Comparison of ENCODE assay signal across 9 cellular contexts in the genomic region with DNA sequence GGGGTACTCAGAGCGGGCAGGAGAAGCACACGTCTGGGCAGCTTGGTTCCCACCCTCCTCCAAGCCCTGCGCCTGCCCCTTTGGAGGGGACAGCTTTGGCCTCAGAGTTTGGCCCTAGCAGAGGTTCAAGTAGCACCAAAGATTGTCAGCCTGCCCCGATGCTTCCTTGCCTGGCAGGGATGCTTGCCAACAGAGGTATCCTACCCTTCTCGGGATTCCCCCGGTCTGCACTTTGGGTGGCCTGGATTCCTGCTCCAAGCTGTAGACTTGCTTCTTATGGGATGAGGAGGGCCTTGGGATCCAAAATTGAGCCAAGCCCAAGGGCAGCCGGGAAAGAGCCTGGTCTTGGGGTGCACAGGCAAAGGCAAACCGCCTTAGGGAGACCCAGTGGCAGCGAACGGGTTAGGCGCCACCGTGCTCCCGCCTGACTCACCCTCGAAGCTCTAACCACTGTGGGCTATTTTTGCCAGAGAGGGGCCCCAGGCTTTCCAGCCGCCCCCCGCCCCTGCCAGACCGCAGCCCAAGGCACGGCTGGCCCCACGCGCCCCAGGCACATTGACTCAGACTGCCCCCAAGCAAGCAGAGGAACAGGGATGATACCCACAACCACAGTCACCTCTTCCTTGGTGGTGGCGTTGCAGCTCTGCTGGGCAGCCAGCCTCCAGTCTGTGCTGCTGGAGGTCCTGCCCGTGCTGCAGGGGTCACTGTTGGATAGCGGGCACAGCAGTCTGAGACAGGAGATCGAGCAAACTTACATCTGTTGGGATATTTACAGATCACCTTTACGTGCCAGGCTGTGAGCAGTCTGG. TPM values are rescaled to one million over a fixed set of nuclear protein-coding genes. Genes with fewer than 3 reads are reported as not detected.
DNase-seq lines count a peak whose midpoint lies in the region; ATAC-seq lines count a peak whose summit lies in the region.
"Had no signal": no experiment of that assay in that cellular context is flagged by ENCODE, and none has a peak within 500 bp of the region (broad histone marks: within the 10 kb centered on the region; RNA-seq: fewer than 3 reads in every experiment).

No MANE protein-coding gene starts in this region.

- no peaks in the 10 kb centered on the region for H3K36me3 ChIP-seq in BLaER1 treated with 17β-estradiol and CSF1 and Interleukin-3, amounts not matched to agents 10 nM and 100 nM
- no peaks in the 10 kb centered on the region for H3K36me3 ChIP-seq in HUES64 (ENCODE audit: insufficient read depth, low read length)
- no peaks in the 10 kb centered on the region for H3K36me3 ChIP-seq in mesendoderm (ENCODE audit: control insufficient read depth, insufficient read depth, low read length)

- H3K27me3 ChIP-seq in BLaER1 treated with 17β-estradiol and CSF1 and Interleukin-3, amounts not matched to agents 10 nM and 100 nM, result peaks cover 99 to 100% (median 100%) of the 10 kb centered on the region in 11 experiments
- peaks cover 99% of the 10 kb centered on the region for H3K27me3 ChIP-seq in HUES64 (ENCODE audit: insufficient read depth, low read length)
- peaks cover 62% of the 10 kb centered on the region for H3K27me3 ChIP-seq in mesendoderm (ENCODE audit: insufficient read depth, low read length, poor library complexity)

- peak overlapping the region in 3 of 10 experiments; percentile 2 to 21 (median 18); a peak in 1 of 20 replicates for H3K4me3 ChIP-seq in BLaER1 treated with 17β-estradiol and CSF1 and Interleukin-3, amounts not matched to agents 10 nM and 100 nM
- peak overlapping the region; percentile 47; the same call in 1 of the 2 replicates for H3K4me3 ChIP-seq in HUES64 (ENCODE audit: low read length)
- no peak overlapping the region for H3K4me3 ChIP-seq in mesendoderm (ENCODE audit: low read length)

- no peak overlapping the region for H3K4ac ChIP-seq in mesendoderm (ENCODE audit: low read depth, low read length)

- H3K9ac ChIP-seq in BLaER1 treated with 17β-estradiol and CSF1 and Interleukin-3, amounts not matched to agents 10 nM and 100 nM, result no peak overlapping the region
- no peak overlapping the region for H3K9ac ChIP-seq in HUES64 (ENCODE audit: low read depth, low read length)
- no peak overlapping the region for H3K9ac ChIP-seq in mesendoderm (ENCODE audit: low read length)

- H2BK15ac ChIP-seq in mesendoderm (replicated peaks; ENCODE audit: low read depth), result no peak overlapping the region

- no peak overlapping the region for H2BK5ac ChIP-seq in mesendoderm (ENCODE audit: low read length)

- H3K79me2 ChIP-seq in mesendoderm (ENCODE audit: control insufficient read depth, insufficient read depth, low read length), result no peaks in the 10 kb centered on the region

- H3K9me3 ChIP-seq in BLaER1 treated with 17β-estradiol and CSF1 and Interleukin-3, amounts not matched to agents 10 nM and 100 nM (replicated peaks in 1 of 11), result peaks cover 0 to 9% (median 0%) of the 10 kb centered on the region in 11 experiments; a peak in 5 of 22 replicates
- no peaks in the 10 kb centered on the region for H3K9me3 ChIP-seq in HUES64 (ENCODE audit: insufficient read depth, low read depth, low read length)

- no peak overlapping the region for H3K18ac ChIP-seq in mesendoderm (ENCODE audit: low read length)

- H4K20me1 ChIP-seq in BLaER1 treated with 17β-estradiol and CSF1 and Interleukin-3, amounts not matched to agents 10 nM and 100 nM, result peaks cover 0 to 84% (median 40%) of the 10 kb centered on the region in 11 experiments; a peak in 18 of 22 replicates

- no peak overlapping the region for H4K8ac ChIP-seq in mesendoderm (ENCODE audit: low read depth, low read length)

- ATAC-seq in GM19467 (IDR thresholded peaks at IDR 0.05; ENCODE audit: unreplicated experiment) (no peak), HG02623 (IDR thresholded peaks at IDR 0.05; ENCODE audit: unreplicated experiment) (no peak), Right ventricle myocardium superior (ENCODE audit: poor library complexity) (no peak)

- H2AK5ac ChIP-seq in mesendoderm (ENCODE audit: low read length), result no peak overlapping the region

- DNase-seq in activated CD8-positive, alpha-beta memory T cell treated with anti-CD3 and anti-CD28 coated beads for 24 hours, result peak; percentile 76
- DNase-seq in mesendoderm (no peak), NCI-H2196 treated with DMSO at 0.1 percent for 48 hours (lab: John Stamatoyannopoulos, UW; ENCODE audit: unreplicated experiment) (no peak), Right ventricle myocardium superior (no peak)

- intact Hi-C loops in Right ventricle myocardium superior (cut with DNase I), result no loop called here

- peak overlapping the region; percentile 31 to 89 (median 47) for H3K4me2 ChIP-seq in BLaER1 treated with 17β-estradiol and CSF1 and Interleukin-3, amounts not matched to agents 10 nM and 100 nM
- H3K4me2 ChIP-seq in mesendoderm (ENCODE audit: low read length), result no peak overlapping the region

- H3K4me1 ChIP-seq in BLaER1 treated with 17β-estradiol and CSF1 and Interleukin-3, amounts not matched to agents 10 nM and 100 nM, result peaks cover 33 to 52% (median 41%) of the 10 kb centered on the region in 10 experiments
- peaks cover 31% of the 10 kb centered on the region for H3K4me1 ChIP-seq in HUES64 (ENCODE audit: insufficient read depth, low read length)
- H3K4me1 ChIP-seq in mesendoderm (ENCODE audit: control insufficient read depth, low read depth, low read length), result no peaks in the 10 kb centered on the region

- no peak overlapping the region for H4K5ac ChIP-seq in mesendoderm (ENCODE audit: low read length)

- H2BK120ac ChIP-seq in mesendoderm (ENCODE audit: low read depth, low read length), result no peak overlapping the region

- H3K79me1 ChIP-seq in mesendoderm (ENCODE audit: low read length), result no peaks in the 10 kb centered on the region

- no peak overlapping the region for H3K27ac ChIP-seq in BLaER1 treated with 17β-estradiol and CSF1 and Interleukin-3, amounts not matched to agents 10 nM and 100 nM
- H3K27ac ChIP-seq in HUES64 (ENCODE audit: low read depth, low read length) (no peak overlapping the region), mesendoderm (ENCODE audit: low read depth, low read length) (no peak overlapping the region)

- peak overlapping the region; percentile 29 for H3K23ac ChIP-seq in mesendoderm (ENCODE audit: low read length)

- no peak overlapping the region for H3K56ac ChIP-seq in mesendoderm (ENCODE audit: low read length)

- 80% methylated on average over 25 of the region's 25 CpGs for whole genome bisulfite sequencing in HUES64
- no CpG with 5 or more reads among the region's 25 CpGs for WGBS in mesendoderm (ENCODE audit: extremely low coverage, insufficient coverage, low lambda C conversion rate)

RNA-seq across cellular contexts. Expression of a gene that starts 0.9 kb away (rescaled TPM):
- polyA plus RNA-seq in HUES64 (2013, experiment 1 of 2), result 0.75 TPM
- 0.63 TPM for polyA plus RNA-seq in HUES64 (2013, experiment 2 of 2)
- 0.11 TPM for polyA plus RNA-seq in mesendoderm (2013, experiment 1 of 2)
- polyA plus RNA-seq in mesendoderm (2013, experiment 2 of 2), result 0.18 TPM
- 0.40 TPM for total RNA-seq in Right ventricle myocardium superior

RNA-seq across cellular contexts. Expression of a gene that starts 5.7 kb away (rescaled TPM):
- 0.60 TPM for polyA plus RNA-seq in HUES64 (2013, experiment 1 of 2)
- 0.76 TPM for polyA plus RNA-seq in HUES64 (2013, experiment 2 of 2)
- polyA plus RNA-seq in mesendoderm (2013, experiment 1 of 2), result not detected
- not detected for polyA plus RNA-seq in mesendoderm (2013, experiment 2 of 2)
- not detected for total RNA-seq in Right ventricle myocardium superior
- total RNA-seq: HT-29 had no signal

RNA-seq across cellular contexts. Expression of a gene that starts 15.1 kb away (rescaled TPM):
- polyA plus RNA-seq in HUES64 (2013, experiment 1 of 2), result 130 TPM
- 138 TPM for polyA plus RNA-seq in HUES64 (2013, experiment 2 of 2)
- polyA plus RNA-seq in mesendoderm (2013, experiment 1 of 2), result 106 TPM
- 110 TPM for polyA plus RNA-seq in mesendoderm (2013, experiment 2 of 2)
- total RNA-seq in Right ventricle myocardium superior, result 43.7 TPM

RNA-seq across cellular contexts. Expression of a gene that starts 26.8 kb away (rescaled TPM):
- polyA plus RNA-seq in HUES64 (2013, experiment 1 of 2), result 0.05 TPM
- polyA plus RNA-seq in HUES64 (2013, experiment 2 of 2), result not detected
- polyA plus RNA-seq in mesendoderm (2013, experiment 1 of 2), result 0.04 TPM
- 0.06 TPM for polyA plus RNA-seq in mesendoderm (2013, experiment 2 of 2)
- total RNA-seq in Right ventricle myocardium superior, result 0.78 TPM

RNA-seq across cellular contexts. Expression of a gene that starts 46.2 kb away (rescaled TPM):
- polyA plus RNA-seq in HUES64 (2013, experiment 1 of 2), result 35.3 TPM
- 37.8 TPM for polyA plus RNA-seq in HUES64 (2013, experiment 2 of 2)
- polyA plus RNA-seq in mesendoderm (2013, experiment 1 of 2), result 25.8 TPM
- polyA plus RNA-seq in mesendoderm (2013, experiment 2 of 2), result 25.6 TPM
- total RNA-seq in Right ventricle myocardium superior, result 92.8 TPM
